19 cellular contexts compared by ENCODE assay signal in the genomic region with DNA sequence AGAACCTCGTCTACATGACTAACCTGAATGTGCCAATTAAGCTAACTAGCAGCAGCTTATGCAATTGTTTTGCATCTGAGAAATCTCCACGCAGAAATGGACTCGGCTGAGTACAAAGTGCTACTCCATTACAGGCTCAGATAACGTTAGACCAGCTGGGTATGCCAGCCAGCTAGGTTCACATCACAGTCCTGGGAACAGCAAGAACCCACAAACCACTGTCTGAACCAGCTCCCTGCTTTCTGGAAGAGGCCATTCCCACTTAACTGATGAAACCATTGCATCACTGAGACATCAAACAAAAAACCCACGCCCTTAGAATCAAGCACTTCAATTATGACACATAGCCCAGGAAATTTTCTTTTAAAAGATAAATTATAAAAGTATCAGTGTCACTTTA.
"Had no signal": no experiment of that assay in that cellular context is flagged by ENCODE, and none has a peak within 500 bp of the region (broad histone marks: within the 10 kb centered on the region; RNA-seq: fewer than 3 reads in every experiment).

No MANE protein-coding gene starts in this region.

- H3K36me3 ChIP-seq: ascending aorta, cardiac muscle cell, gastrocnemius medialis, left ventricle myocardium inferior, neutrophil, pancreas, tibial artery had no signal

- H3K9me3 ChIP-seq: ascending aorta, gastrocnemius medialis, left ventricle myocardium inferior, neutrophil, pancreas, tibial artery had no signal

- H3K4me1 ChIP-seq: ascending aorta, gastrocnemius medialis, left ventricle myocardium inferior, pancreas, tibial artery had no signal

- DNase-seq: activated CD4-positive, alpha-beta T cell treated with anti-CD3 and anti-CD28 coated beads, Interleukin-2, amount 50 U/mL, for 4 hours; activated gamma-delta T cell; activated T-cell treated with anti-CD3 and anti-CD28 coated beads, Interleukin-2, amount 50 U/mL, for 72 hours; gastrocnemius medialis; head of caudate nucleus; left ventricle myocardium inferior; mesendoderm; naive thymus-derived CD8-positive, alpha-beta T cell; pancreas; stimulated activated naive B cell treated with anti-CD40 and anti-IgM and Interleukin-4, amounts not matched to agents 10 μg/mL and 1 μg/mL and 100 μg/mL, for 72 hours; T-helper 2 cell; tibial artery had no signal

- H3K27ac Mint-ChIP-seq: activated naive CD4-positive, alpha-beta T cell treated with anti-CD3 and anti-CD28 coated beads, Interleukin-2, amount 50 U/mL, for 24 hours; activated T-cell treated with anti-CD3 and anti-CD28 coated beads, Interleukin-2, amount 50 U/mL, for 72 hours; naive thymus-derived CD8-positive, alpha-beta T cell; stimulated activated naive B cell treated with anti-CD40 and anti-IgM and Interleukin-4, amounts not matched to agents 10 μg/mL and 1 μg/mL and 100 μg/mL, for 72 hours had no signal

- H3K4me1 Mint-ChIP-seq: activated naive CD4-positive, alpha-beta T cell treated with anti-CD3 and anti-CD28 coated beads, Interleukin-2, amount 50 U/mL, for 24 hours; naive thymus-derived CD8-positive, alpha-beta T cell; stimulated activated naive B cell treated with anti-CD40 and anti-IgM and Interleukin-4, amounts not matched to agents 10 μg/mL and 1 μg/mL and 100 μg/mL, for 72 hours had no signal

- H3K4me3 Mint-ChIP-seq: activated naive CD4-positive, alpha-beta T cell treated with anti-CD3 and anti-CD28 coated beads, Interleukin-2, amount 50 U/mL, for 24 hours; activated T-cell treated with anti-CD3 and anti-CD28 coated beads, Interleukin-2, amount 50 U/mL, for 72 hours; naive thymus-derived CD8-positive, alpha-beta T cell; stimulated activated naive B cell treated with anti-CD40 and anti-IgM and Interleukin-4, amounts not matched to agents 10 μg/mL and 1 μg/mL and 100 μg/mL, for 72 hours had no signal

- H3K27ac ChIP-seq: ascending aorta, cardiac muscle cell, gastrocnemius medialis, left ventricle myocardium inferior, neutrophil, pancreas, tibial artery had no signal

- H3K36me3 Mint-ChIP-seq: activated naive CD4-positive, alpha-beta T cell treated with anti-CD3 and anti-CD28 coated beads, Interleukin-2, amount 50 U/mL, for 24 hours; naive thymus-derived CD8-positive, alpha-beta T cell; stimulated activated naive B cell treated with anti-CD40 and anti-IgM and Interleukin-4, amounts not matched to agents 10 μg/mL and 1 μg/mL and 100 μg/mL, for 72 hours had no signal

- H3K27me3 ChIP-seq: ascending aorta, cardiac muscle cell, gastrocnemius medialis, neutrophil, pancreas, tibial artery had no signal

- H3K4me3 ChIP-seq: ascending aorta, cardiac muscle cell, gastrocnemius medialis, left ventricle myocardium inferior, pancreas, tibial artery had no signal

- FAIRE-seq: pancreas, TTC549, urothelium cell line had no signal

- ATAC-seq: activated T-cell treated with anti-CD3 and anti-CD28 coated beads, Interleukin-2, amount 50 U/mL, for 72 hours; naive thymus-derived CD8-positive, alpha-beta T cell; pancreas; sciatic nerve; stimulated activated naive B cell treated with anti-CD40 and anti-IgM and Interleukin-4, amounts not matched to agents 10 μg/mL and 1 μg/mL and 100 μg/mL, for 72 hours had no signal
